In the genomic region with DNA sequence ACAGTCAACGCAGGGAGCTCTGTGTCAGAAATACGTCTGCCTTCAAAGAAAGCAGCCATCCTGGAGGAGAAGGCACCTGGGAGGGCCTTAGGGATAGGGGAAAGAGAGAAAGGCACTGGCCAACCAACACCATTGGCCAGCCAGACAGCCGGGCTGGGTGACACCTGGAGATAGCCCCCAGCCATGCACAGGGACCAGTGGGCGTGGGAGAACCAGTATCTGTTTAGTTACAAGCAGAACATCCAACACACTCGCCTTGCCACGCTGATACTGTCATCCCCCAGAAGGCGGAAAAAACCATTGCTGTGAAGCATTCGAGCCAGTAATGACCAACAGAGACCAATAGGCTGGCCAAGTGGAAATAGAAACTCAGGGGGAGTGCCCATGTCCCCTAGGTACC, we compare ENCODE assay signal across 11 cellular contexts. TPM values are rescaled to one million over a fixed set of nuclear protein-coding genes. Genes with fewer than 3 reads are reported as not detected.
DNase-seq lines count a peak whose midpoint lies in the region; ATAC-seq and TF ChIP-seq lines count a peak whose summit lies in the region.
"Had no signal": no experiment of that assay in that cellular context is flagged by ENCODE, and none has a peak within 500 bp of the region (broad histone marks: within the 10 kb centered on the region; RNA-seq: fewer than 3 reads in every experiment).

No MANE protein-coding gene starts in this region.

- TF ChIP-seq CTCF in Panc1 (IDR thresholded peaks at IDR 0.05) (no peak), osteocyte (IDR thresholded peaks at IDR 0.05) (no peak)

- no peak for DNase-seq in activated CD4-positive, alpha-beta T cell treated with anti-CD3 and anti-CD28 coated beads, Interleukin-2, amount 10 ng/mL, durations not matched to agents 24 days and 14 days
- DNase-seq in activated CD4-positive, alpha-beta T cell treated with anti-CD3 and anti-CD28 coated beads, Interleukin-2, amount 50 U/mL, for 4 hours, result no peak
- DNase-seq in Panc1 (ENCODE audit: low read depth, low spot score) (no peak), epithelial cell of prostate (ENCODE audit: low read depth, low spot score) (no peak), osteocyte (ENCODE audit: extremely low spot score, unreplicated experiment) (no peak), foreskin melanocyte (no peak), EL (no peak)
- DNase-seq: activated T-cell treated with anti-CD3 and anti-CD28 coated beads, Interleukin-2, amount 50 U/mL, for 48 hours; NCI-H345 had no signal

- peaks cover 40% of the 10 kb centered on the region for H3K4me1 Mint-ChIP-seq in activated CD4-positive, alpha-beta T cell treated with anti-CD3 and anti-CD28 coated beads, Interleukin-2, amount 10 ng/mL, durations not matched to agents 24 days and 14 days
- peaks cover 23% of the 10 kb centered on the region for H3K4me1 Mint-ChIP-seq in osteocyte (ENCODE audit: unreplicated experiment)

- in situ Hi-C loops in Panc1 (cut with HindIII; ENCODE audit: low pct_unique_long_range_greater_than_20kb, low sequenced_read_pairs), result no loop called here

- no peaks in the 10 kb centered on the region for H3K27me3 Mint-ChIP-seq in activated CD4-positive, alpha-beta T cell treated with anti-CD3 and anti-CD28 coated beads, Interleukin-2, amount 10 ng/mL, durations not matched to agents 24 days and 14 days
- H3K27me3 Mint-ChIP-seq in osteocyte (ENCODE audit: unreplicated experiment), result no peaks in the 10 kb centered on the region

- CTCF ChIA-PET in Panc1 (lab: Charles Lee), result no interaction called here

- peaks cover 23% of the 10 kb centered on the region for H3K4me1 ChIP-seq in Panc1 (ENCODE audit: control insufficient read depth, insufficient read depth, low read length)
- H3K4me1 ChIP-seq: Peyer's patch had no signal

- peak; percentile 3; the same call in 1 of the 2 replicates for ATAC-seq in Panc1
- ATAC-seq in GM19023 (IDR thresholded peaks at IDR 0.05; ENCODE audit: unreplicated experiment), result no peak

- H3K4me3 Mint-ChIP-seq in activated CD4-positive, alpha-beta T cell treated with anti-CD3 and anti-CD28 coated beads, Interleukin-2, amount 10 ng/mL, durations not matched to agents 24 days and 14 days, result peak overlapping the region; percentile 58
- H3K4me3 Mint-ChIP-seq in osteocyte (ENCODE audit: unreplicated experiment), result no peak overlapping the region

- H3K36me3 ChIP-seq in Panc1 (ENCODE audit: control insufficient read depth, insufficient read depth, low read length), result no peaks in the 10 kb centered on the region

- POLR2A ChIA-PET in Panc1 (lab: Charles Lee), result no interaction called here

- peak overlapping the region; percentile 90 for H3K27ac Mint-ChIP-seq in activated CD4-positive, alpha-beta T cell treated with anti-CD3 and anti-CD28 coated beads, Interleukin-2, amount 10 ng/mL, durations not matched to agents 24 days and 14 days
- H3K27ac Mint-ChIP-seq in osteocyte (ENCODE audit: unreplicated experiment), result peak overlapping the region; percentile 3

- H3K9me3 Mint-ChIP-seq in activated CD4-positive, alpha-beta T cell treated with anti-CD3 and anti-CD28 coated beads, Interleukin-2, amount 10 ng/mL, durations not matched to agents 24 days and 14 days, result no peaks in the 10 kb centered on the region
- no peaks in the 10 kb centered on the region for H3K9me3 Mint-ChIP-seq in osteocyte (ENCODE audit: unreplicated experiment)

- no peaks in the 10 kb centered on the region for H3K27me3 ChIP-seq in Panc1 (ENCODE audit: control insufficient read depth, insufficient read depth, low read length)
- H3K27me3 ChIP-seq: Peyer's patch had no signal

- intact Hi-C loops in activated CD4-positive, alpha-beta T cell treated with anti-CD3 and anti-CD28 coated beads, Interleukin-2, amount 10 ng/mL, durations not matched to agents 24 days and 14 days (cut with micrococcal nuclease), result loop anchor here (1.0 to 5.0 kb wide), 5 partner anchors 12 to 196 kb away; a partner anchor contains a TSS
- intact Hi-C loops in Panc1 (cut with micrococcal nuclease; ENCODE audit: unreplicated experiment), result no loop called here

- peaks cover 22% of the 10 kb centered on the region for H3K36me3 Mint-ChIP-seq in activated CD4-positive, alpha-beta T cell treated with anti-CD3 and anti-CD28 coated beads, Interleukin-2, amount 10 ng/mL, durations not matched to agents 24 days and 14 days (ENCODE audit: low read depth)
- H3K36me3 Mint-ChIP-seq in osteocyte (ENCODE audit: unreplicated experiment), result peaks cover 3% of the 10 kb centered on the region

- no TSS peak for BruUV-seq in Panc1 (replicated peaks; lab: Mats Ljungman, UMichigan)

- no peaks in the 10 kb centered on the region for H3K9me3 ChIP-seq in Panc1 (ENCODE audit: control insufficient read depth, insufficient read depth, low read depth, low read length)
- H3K9me3 ChIP-seq: Peyer's patch had no signal

- H3K27ac ChIP-seq in Panc1 (ENCODE audit: low read length) (peak overlapping the region; percentile 62), epithelial cell of prostate (peak overlapping the region; percentile 98)

- no peak overlapping the region for H3K4me3 ChIP-seq in Panc1 (ENCODE audit: low read depth in 2 of 2, low read length in 2 of 2)
- H3K4me3 ChIP-seq: Peyer's patch had no signal

RNA-seq across cellular contexts. Expression of a gene that starts 15.5 kb away (rescaled TPM):
- 0.75 and 1.4 TPM in 2 replicates for total RNA-seq in activated CD4-positive, alpha-beta T cell treated with anti-CD3 and anti-CD28 coated beads, Interleukin-2, amount 10 ng/mL, durations not matched to agents 24 days and 14 days
- 0.21 TPM for total RNA-seq in Panc1 (2021; ENCODE audit: unreplicated experiment)
- 0.27 TPM for polyA plus RNA-seq in Panc1 (2012; ENCODE audit: insufficient read length)
- total RNA-seq in osteocyte, result 0.52 and 0.75 TPM in 2 replicates

RNA-seq across cellular contexts. Expression of a gene that starts 31.0 kb away (rescaled TPM):
- 11.7 and 12.6 TPM in 2 replicates for total RNA-seq in activated CD4-positive, alpha-beta T cell treated with anti-CD3 and anti-CD28 coated beads, Interleukin-2, amount 10 ng/mL, durations not matched to agents 24 days and 14 days
- total RNA-seq in Panc1 (2021; ENCODE audit: unreplicated experiment) (6.5 TPM), osteocyte (7.9 and 8.2 TPM in 2 replicates)
- polyA plus RNA-seq in Panc1 (2012; ENCODE audit: insufficient read length), result 3.0 TPM

RNA-seq across cellular contexts. Expression of a gene that starts 52.1 kb away (rescaled TPM):
- total RNA-seq in activated CD4-positive, alpha-beta T cell treated with anti-CD3 and anti-CD28 coated beads, Interleukin-2, amount 10 ng/mL, durations not matched to agents 24 days and 14 days, result 61.1 and 63.3 TPM in 2 replicates
- total RNA-seq in Panc1 (2021; ENCODE audit: unreplicated experiment) (39.7 TPM), osteocyte (49.2 and 51.8 TPM in 2 replicates)
- polyA plus RNA-seq in Panc1 (2012; ENCODE audit: insufficient read length), result 26.5 TPM
